11 cellular contexts compared by ENCODE assay signal in the genomic region with DNA sequence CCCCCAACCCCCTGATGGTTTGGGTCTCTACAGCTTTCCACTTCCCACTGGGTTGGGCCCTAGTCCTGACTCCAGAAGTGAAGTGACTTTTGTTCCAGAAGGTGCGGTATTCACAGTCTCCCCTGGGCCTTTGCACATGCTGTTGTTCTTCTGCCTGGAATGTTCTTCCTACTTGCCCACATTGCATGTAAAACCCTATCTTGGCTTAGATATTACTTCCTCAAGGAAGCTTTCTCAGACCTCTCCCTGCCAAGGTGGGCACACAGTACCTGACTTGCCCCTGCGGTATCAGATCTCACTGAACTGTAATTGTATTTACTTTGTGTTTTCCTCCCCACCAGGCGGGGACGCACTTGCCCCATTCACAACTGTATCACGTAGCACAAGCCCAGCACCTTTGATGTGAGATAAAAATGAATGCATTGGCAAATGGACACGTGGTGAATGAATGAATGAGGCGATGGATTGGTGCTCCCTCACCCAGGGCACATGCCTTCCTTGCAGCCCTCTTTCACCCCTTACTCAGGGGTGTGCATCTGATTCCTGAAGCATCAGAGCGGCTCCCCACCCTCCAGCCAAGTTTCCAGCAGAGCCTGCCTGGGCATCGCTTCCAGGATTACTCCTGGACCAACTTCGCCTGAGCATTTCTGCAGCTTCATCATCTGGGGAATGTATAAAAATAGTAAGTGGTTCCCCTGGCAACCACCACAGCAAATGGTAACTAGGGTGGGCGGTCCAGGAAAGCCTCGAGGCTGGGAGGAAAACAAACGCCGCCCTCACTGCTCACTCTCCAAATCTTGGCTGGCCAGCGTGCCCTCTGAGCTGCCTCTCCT. TPM values are rescaled to one million over a fixed set of nuclear protein-coding genes. Genes with fewer than 3 reads are reported as not detected.
DNase-seq lines count a peak whose midpoint lies in the region; ATAC-seq and TF ChIP-seq lines count a peak whose summit lies in the region.
"Had no signal": no experiment of that assay in that cellular context is flagged by ENCODE, and none has a peak within 500 bp of the region (broad histone marks: within the 10 kb centered on the region; RNA-seq: fewer than 3 reads in every experiment).

No MANE protein-coding gene starts in this region.

- WGBS in prostate gland, result 52% methylated on average over 15 of the region's 15 CpGs

- intact Hi-C loops in HCT116 (cut with micrococcal nuclease), result loop anchor here (10.0 kb wide), 1 partner anchor 168 kb away; the partner anchor contains the start of gene PPP2R5A
- intact Hi-C loops in left ventricle myocardium superior (cut with micrococcal nuclease), result loop anchor here (10.0 kb wide), 1 partner anchor 418 kb away; the partner anchor contains the start of genes DTL and INTS7
- intact Hi-C loops in prostate gland (cut with DNase I), result loop anchor here (5.0 to 10.0 kb wide), 2 partner anchors 85 to 158 kb away; no protein-coding TSS in a partner anchor

- TF ChIP-seq POLR2A in HCT116 (IDR thresholded peaks at IDR 0.05; ENCODE audit: borderline replicate concordance, extremely low read depth, insufficient read depth, insufficient read length) (no peak), prostate gland (IDR thresholded peaks at IDR 0.05) (no peak)

- H4K20me1 ChIP-seq in HCT116 (ENCODE audit: insufficient read depth), result no peaks in the 10 kb centered on the region

- no peak overlapping the region for H3K4me2 ChIP-seq in HCT116 (ENCODE audit: low read length)

- RAD21 ChIA-PET in HCT116 (lab: Charles Lee; ENCODE audit: low non-redundant PET in 1 of 2, low total read pairs in 2 of 2, uncharacterized antibody in 2 of 2, unreplicated experiment in 2 of 2), result no interaction called here

- POLR2A ChIA-PET in HCT116 (lab: Charles Lee), result interaction anchor here (0.6 kb wide), 1 partner anchor 251 kb away, joined by 3 read pairs; no protein-coding TSS in a partner anchor

- no peaks in the 10 kb centered on the region for H3K36me3 ChIP-seq in HCT116 (ENCODE audit: control insufficient read depth in 1 of 2, insufficient read depth in 2 of 2, low read length in 2 of 2)
- no peaks in the 10 kb centered on the region for H3K36me3 ChIP-seq in skeletal muscle tissue (ENCODE audit: control insufficient read depth in 3 of 3, insufficient read depth in 3 of 3, low read length in 3 of 3)
- no peaks in the 10 kb centered on the region for H3K36me3 ChIP-seq in prostate gland

- H3K4me1 ChIP-seq in HCT116 (ENCODE audit: control insufficient read depth in 1 of 2, insufficient read depth in 2 of 2, low read length in 2 of 2), result peaks cover 0 to 6% of the 10 kb centered on the region in 2 experiments; a peak in 1 of 4 replicates
- peaks cover 53 to 66% (median 63%) of the 10 kb centered on the region in 3 donors for H3K4me1 ChIP-seq in skeletal muscle tissue (ENCODE audit: control insufficient read depth in 3 of 3, insufficient read depth in 3 of 3, low read length in 3 of 3)
- no peaks in the 10 kb centered on the region for H3K4me1 ChIP-seq in prostate gland (replicated peaks)

- H3K9me3 ChIP-seq in HCT116 (ENCODE audit: control insufficient read depth in 1 of 2, insufficient read depth in 1 of 2, low read depth in 1 of 2, low read length in 2 of 2) (no peaks in the 10 kb centered on the region), skeletal muscle tissue (ENCODE audit: control insufficient read depth in 3 of 3, low read length in 3 of 3) (no peaks in the 10 kb centered on the region), prostate gland (no peaks in the 10 kb centered on the region)

- CTCF ChIA-PET in HCT116 (lab: Charles Lee), result interaction anchor here (1.7 kb wide), 1 partner anchor 382 kb away, joined by 8 read pairs; no protein-coding TSS in a partner anchor

- H3K79me2 ChIP-seq in HCT116 (ENCODE audit: insufficient read depth, low read length), result no peaks in the 10 kb centered on the region

- no peak overlapping the region for H2AFZ ChIP-seq in HCT116 (ENCODE audit: low read depth, low read length, poor library complexity, severe bottlenecking)

- TF ChIP-seq CTCF in HCT116 (IDR thresholded peaks at IDR 0.05 in 2 of 3, conservative IDR thresholded peaks at IDR 0.05 in 1 of 3; ENCODE audit: borderline replicate concordance in 1 of 3, insufficient read depth in 1 of 3, low read depth in 2 of 3, low read length in 2 of 3) (no peak), cardiac fibroblast (IDR thresholded peaks at IDR 0.05; ENCODE audit: low read depth, low read length) (no peak), prostate gland (IDR thresholded peaks at IDR 0.05) (no peak), GM13977 (IDR thresholded peaks at IDR 0.05; ENCODE audit: extremely low read depth, insufficient read depth, missing control alignments) (no peak)

- H3K9me2 ChIP-seq in HCT116 (ENCODE audit: insufficient read depth), result no peaks in the 10 kb centered on the region

- H3K27ac ChIP-seq in HCT116 (ENCODE audit: low read depth, low read length), result no peak overlapping the region
- H3K27ac ChIP-seq in skeletal muscle tissue (ENCODE audit: low read depth, low read length), result peak overlapping the region; percentile 58
- no peak overlapping the region for H3K27ac ChIP-seq in prostate gland

- H3K4me3 ChIP-seq in HCT116 (replicated peaks in 1 of 2; ENCODE audit: low read depth in 1 of 2, low read length in 2 of 2), result no peak overlapping the region
- H3K4me3 ChIP-seq in cardiac fibroblast (replicated peaks in 1 of 2; ENCODE audit: low read depth in 2 of 2, low read length in 2 of 2), result no peak overlapping the region
- no peak overlapping the region for H3K4me3 ChIP-seq in skeletal muscle tissue (ENCODE audit: low read length in 3 of 3)
- H3K4me3 ChIP-seq in prostate gland, result no peak overlapping the region

- DNase-seq in HCT116 (ENCODE audit: low read depth, low spot score), result no peak
- peak; percentile 69 to 85 for DNase-seq in cardiac fibroblast (ENCODE audit: low read depth in 2 of 2)
- DNase-seq in left ventricle myocardium superior, result peak; percentile 60
- DNase-seq in prostate gland (ENCODE audit: low spot score), result no peak
- no peak for DNase-seq in GM13977 (ENCODE audit: low spot score)
- DNase-seq in NK-92 treated with Interleukin-12 subunit alpha and Interleukin-12 subunit beta, amount 100 ng/mL, for 24 hours (lab: John Stamatoyannopoulos, UW), result no peak
- DNase-seq: DMS153, left colon, OCI-M1 had no signal

- TF ChIP-seq RAD21 in HCT116 (IDR thresholded peaks at IDR 0.05; ENCODE audit: low read depth), result 0 out of 2 replicates have a peak, but pooled peaks have one; percentile 4

- H3K27me3 ChIP-seq in HCT116 (ENCODE audit: insufficient read depth, low read length) (no peaks in the 10 kb centered on the region), skeletal muscle tissue (ENCODE audit: control insufficient read depth in 3 of 3, insufficient read depth in 3 of 3, low read length in 3 of 3) (no peaks in the 10 kb centered on the region), prostate gland (replicated peaks; ENCODE audit: insufficient read depth) (no peaks in the 10 kb centered on the region)

- no peak overlapping the region for H3K9ac ChIP-seq in HCT116 (ENCODE audit: low read length)
- peak overlapping the region in 2 of 3 donors; percentile 24 to 45 for H3K9ac ChIP-seq in skeletal muscle tissue (ENCODE audit: low read depth in 1 of 3, low read length in 3 of 3)

- ATAC-seq in HCT116 (no peak), left ventricle myocardium superior (peak; percentile 71), GM18502 (IDR thresholded peaks at IDR 0.05; ENCODE audit: poor library complexity, unreplicated experiment) (no peak)
- ATAC-seq: left colon had no signal

- in situ Hi-C loops in GM13977 (cut with MboI; ENCODE audit: low pct_unique_long_range_greater_than_20kb, low sequenced_read_pairs, unreplicated experiment), result loop anchor here (25.0 kb wide), 1 partner anchor 535 kb away; no protein-coding TSS in a partner anchor

- BruUV-seq in HCT116 (replicated peaks; lab: Mats Ljungman, UMichigan), result no TSS peak

TF ChIP-seq in HCT116, 20 proteins besides CTCF, POLR2A, EP300 and RAD21 (continues in another document):
- no peak for TF ChIP-seq ZFX (IDR thresholded peaks at IDR 0.05)
- TF ChIP-seq, protein P1, sequence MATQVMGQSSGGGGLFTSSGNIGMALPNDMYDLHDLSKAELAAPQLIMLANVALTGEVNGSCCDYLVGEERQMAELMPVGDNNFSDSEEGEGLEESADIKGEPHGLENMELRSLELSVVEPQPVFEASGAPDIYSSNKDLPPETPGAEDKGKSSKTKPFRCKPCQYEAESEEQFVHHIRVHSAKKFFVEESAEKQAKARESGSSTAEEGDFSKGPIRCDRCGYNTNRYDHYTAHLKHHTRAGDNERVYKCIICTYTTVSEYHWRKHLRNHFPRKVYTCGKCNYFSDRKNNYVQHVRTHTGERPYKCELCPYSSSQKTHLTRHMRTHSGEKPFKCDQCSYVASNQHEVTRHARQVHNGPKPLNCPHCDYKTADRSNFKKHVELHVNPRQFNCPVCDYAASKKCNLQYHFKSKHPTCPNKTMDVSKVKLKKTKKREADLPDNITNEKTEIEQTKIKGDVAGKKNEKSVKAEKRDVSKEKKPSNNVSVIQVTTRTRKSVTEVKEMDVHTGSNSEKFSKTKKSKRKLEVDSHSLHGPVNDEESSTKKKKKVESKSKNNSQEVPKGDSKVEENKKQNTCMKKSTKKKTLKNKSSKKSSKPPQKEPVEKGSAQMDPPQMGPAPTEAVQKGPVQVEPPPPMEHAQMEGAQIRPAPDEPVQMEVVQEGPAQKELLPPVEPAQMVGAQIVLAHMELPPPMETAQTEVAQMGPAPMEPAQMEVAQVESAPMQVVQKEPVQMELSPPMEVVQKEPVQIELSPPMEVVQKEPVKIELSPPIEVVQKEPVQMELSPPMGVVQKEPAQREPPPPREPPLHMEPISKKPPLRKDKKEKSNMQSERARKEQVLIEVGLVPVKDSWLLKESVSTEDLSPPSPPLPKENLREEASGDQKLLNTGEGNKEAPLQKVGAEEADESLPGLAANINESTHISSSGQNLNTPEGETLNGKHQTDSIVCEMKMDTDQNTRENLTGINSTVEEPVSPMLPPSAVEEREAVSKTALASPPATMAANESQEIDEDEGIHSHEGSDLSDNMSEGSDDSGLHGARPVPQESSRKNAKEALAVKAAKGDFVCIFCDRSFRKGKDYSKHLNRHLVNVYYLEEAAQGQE (IDR thresholded peaks at IDR 0.05; ENCODE audit: low read depth), result no peak
- no peak for TF ChIP-seq JUND (IDR thresholded peaks at IDR 0.05)
- no peak for TF ChIP-seq SRF (IDR thresholded peaks at IDR 0.05; ENCODE audit: low read depth)
- no peak for TF ChIP-seq SIN3A (IDR thresholded peaks at IDR 0.05; ENCODE audit: low read depth)
- no peak for TF ChIP-seq EGR1 (IDR thresholded peaks at IDR 0.05; ENCODE audit: low read depth)
- TF ChIP-seq ELF1 (IDR thresholded peaks at IDR 0.05; ENCODE audit: borderline replicate concordance, low read depth), result no peak
- no peak for TF ChIP-seq SP1 (IDR thresholded peaks at IDR 0.05; ENCODE audit: low read depth)

RNA-seq across cellular contexts. Expression of gene NENF, which starts 19.8 kb away (rescaled TPM):
- total RNA-seq in HCT116 (2021; ENCODE audit: unreplicated experiment), result 78.4 TPM
- 97.2 and 107 TPM in 2 replicates for polyA plus RNA-seq in HCT116 (2012)
- 114 TPM for total RNA-seq in left ventricle myocardium superior
- 88.2 TPM for total RNA-seq in skeletal muscle tissue
- 100 to 1,000 TPM in 1 of 2 donors, 10 to 100 TPM in 1; 83.2 to 277 TPM for total RNA-seq in prostate gland

RNA-seq across cellular contexts. Expression of gene PACC1, which starts 37.9 kb away (rescaled TPM):
- total RNA-seq in HCT116 (2021; ENCODE audit: unreplicated experiment) (17.6 TPM), left ventricle myocardium superior (2.6 TPM), skeletal muscle tissue (5.7 TPM), prostate gland (1 to 10 TPM; 5.6 to 6.4 TPM)
- polyA plus RNA-seq in HCT116 (2012), result 16.2 and 18.0 TPM in 2 replicates

Comparison
In these comparisons a context has a peak if more than half of its experiments do, and no peak if none do; other contexts are left out.
1. DNase-seq: peak in cardiac fibroblast (2 of 2) and left ventricle myocardium superior (single experiment); none in HCT116 (single experiment), prostate gland (single experiment), GM13977 (single experiment) and NK-92 treated with Interleukin-12 subunit alpha and Interleukin-12 subunit beta, amount 100 ng/mL, for 24 hours (single experiment).